Comparison of ENCODE assay signal across 1 cellular context in genomic region chr1:34948739-34949138, GRCh38.
A peak's percentile ranks its signal among the peaks of the same experiment; 100 is the strongest.
TF ChIP-seq lines count a peak whose summit lies in the region.

No MANE protein-coding gene starts in this region.

TF ChIP-seq in HepG2, 621 proteins besides CTCF, POLR2A, EP300 and RAD21 (continued from another document):
- TF ChIP-seq ZBTB26 (CRISPR knock-in tag; IDR thresholded peaks at IDR 0.05; ENCODE audit: borderline replicate concordance), result peak; percentile 82; the same call in 1 of the 2 replicates
- TF ChIP-seq ZNF644 (CRISPR knock-in tag; IDR thresholded peaks at IDR 0.05; ENCODE audit: low read depth), result peak; percentile 45; the same call in 1 of the 2 replicates
- 0 out of 2 replicates have a peak, but pooled peaks have one; percentile 26 for TF ChIP-seq ZNF629 (CRISPR knock-in tag; conservative IDR thresholded peaks at IDR 0.05)
- TF ChIP-seq ZNF646 (CRISPR knock-in tag; IDR thresholded peaks at IDR 0.05), result peak; percentile 31; the same call in 1 of the 2 replicates
- TF ChIP-seq HNF4A (CRISPR knock-in tag; IDR thresholded peaks at IDR 0.05), result peak; percentile 58; the same call in 1 of the 2 replicates
